12 cellular contexts compared by ENCODE assay signal in genomic region chr5:80884851-80885697, GRCh38.
A peak's percentile ranks its signal among the peaks of the same experiment; 100 is the strongest.
DNase-seq lines count a peak whose midpoint lies in the region; ATAC-seq, FAIRE-seq and TF ChIP-seq lines count a peak whose summit lies in the region.
"Had no signal": no experiment of that assay in that cellular context is flagged by ENCODE, and none has a peak within 500 bp of the region (broad histone marks: within the 10 kb centered on the region; RNA-seq: fewer than 3 reads in every experiment).

No MANE protein-coding gene starts in this region.

- H3F3A ChIP-seq in GM23248 (ENCODE audit: insufficient read depth) = no peaks in the 10 kb centered on the region

- peaks cover 30% of the 10 kb centered on the region for H3K36me3 Mint-ChIP-seq in CD4-positive, alpha-beta T cell (ENCODE audit: low read depth)
- peaks cover 11% of the 10 kb centered on the region for H3K36me3 Mint-ChIP-seq in T-helper 2 cell treated with Interferon-gamma antibody and Interleukin-4, amounts not matched to agents 5 μg/mL and 100 μg/mL, for 36 hours (ENCODE audit: low read depth)

- TF ChIP-seq CTCF in CD4-positive, alpha-beta T cell (IDR thresholded peaks at IDR 0.05) = no peak
- TF ChIP-seq CTCF in keratinocyte (optimal IDR thresholded peaks at IDR 0.05 in 1 of 3, IDR thresholded peaks at IDR 0.05 in 1 of 3, conservative IDR thresholded peaks at IDR 0.05 in 1 of 3; ENCODE audit: extremely low read depth in 1 of 3, insufficient read depth in 2 of 3, low read length in 3 of 3) = no peak

- no peak for ATAC-seq in CD4-positive, alpha-beta T cell (ENCODE audit: poor library complexity)
- ATAC-seq in HG03135 (IDR thresholded peaks at IDR 0.05; ENCODE audit: unreplicated experiment) (no peak), HG03025 (IDR thresholded peaks at IDR 0.05; ENCODE audit: low FRiP score, unreplicated experiment) (no peak), HG03432 (IDR thresholded peaks at IDR 0.05; ENCODE audit: unreplicated experiment) (no peak)
- ATAC-seq: left ventricle myocardium superior had no signal

- no peaks in the 10 kb centered on the region for H3K27me3 Mint-ChIP-seq in CD4-positive, alpha-beta T cell
- no peaks in the 10 kb centered on the region for H3K27me3 Mint-ChIP-seq in T-helper 2 cell treated with Interferon-gamma antibody and Interleukin-4, amounts not matched to agents 5 μg/mL and 100 μg/mL, for 36 hours (ENCODE audit: low read depth)

- peak overlapping the region; percentile 10 for H3K27ac Mint-ChIP-seq in CD4-positive, alpha-beta T cell
- peak overlapping the region; percentile 10 for H3K27ac Mint-ChIP-seq in T-helper 2 cell treated with Interferon-gamma antibody and Interleukin-4, amounts not matched to agents 5 μg/mL and 100 μg/mL, for 36 hours

- H3K4me3 Mint-ChIP-seq in CD4-positive, alpha-beta T cell = no peak overlapping the region
- no peak overlapping the region for H3K4me3 Mint-ChIP-seq in T-helper 2 cell treated with Interferon-gamma antibody and Interleukin-4, amounts not matched to agents 5 μg/mL and 100 μg/mL, for 36 hours

- no peak overlapping the region for H3K9ac ChIP-seq in GM23248
- no peak overlapping the region for H3K9ac ChIP-seq in keratinocyte (ENCODE audit: control insufficient read depth, extremely low read depth, insufficient read depth, low read length)

- H3K36me3 ChIP-seq in GM23248 (ENCODE audit: low read depth) = no peaks in the 10 kb centered on the region
- H3K36me3 ChIP-seq in keratinocyte (ENCODE audit: control insufficient read depth in 2 of 2, extremely low read depth in 1 of 2, insufficient read depth in 2 of 2, low read length in 2 of 2) = no peaks in the 10 kb centered on the region

- H3K4me3 ChIP-seq in GM23248 = no peak overlapping the region
- no peak overlapping the region for H3K4me3 ChIP-seq in keratinocyte (ENCODE audit: control insufficient read depth in 2 of 3, extremely low read depth in 1 of 3, insufficient read depth in 2 of 3, low read depth in 1 of 3, low read length in 3 of 3)
- H3K4me3 ChIP-seq: PC-9 had no signal

- H3K9me3 ChIP-seq in CD4-positive, alpha-beta T cell (ENCODE audit: control insufficient read depth, low read length) = no peaks in the 10 kb centered on the region
- no peaks in the 10 kb centered on the region for H3K9me3 ChIP-seq in GM23248 (ENCODE audit: low read depth)
- no peaks in the 10 kb centered on the region for H3K9me3 ChIP-seq in keratinocyte (ENCODE audit: control insufficient read depth, low read depth, low read length)

- DNase-seq in CD4-positive, alpha-beta T cell = no peak
- DNase-seq in GM23248 = peak; percentile 9
- DNase-seq in T-helper 2 cell treated with Interferon-gamma antibody and Interleukin-4, amounts not matched to agents 5 μg/mL and 100 μg/mL, for 36 hours (ENCODE audit: low spot score) = no peak
- DNase-seq in keratinocyte (ENCODE audit: low read depth, low spot score) = no peak
- DNase-seq in H4 (ENCODE audit: low spot score) = no peak
- DNase-seq: effector memory CD4-positive, alpha-beta T cell; left ventricle myocardium superior; PC-9 had no signal

- no peaks in the 10 kb centered on the region for H3K9me2 ChIP-seq in GM23248 (ENCODE audit: insufficient read depth)

- WGBS in GM23248 (ENCODE audit: low coverage in 1 of 2, low lambda C conversion rate in 2 of 2, missing lambda C conversion rate in 2 of 2), 2 experiments = 95 to 96% methylated on average over 1 of the region's 1 CpG

- H3K79me2 ChIP-seq in GM23248 (ENCODE audit: insufficient read depth) = no peaks in the 10 kb centered on the region
- H3K79me2 ChIP-seq in keratinocyte (ENCODE audit: control insufficient read depth, insufficient read depth, low read length) = no peaks in the 10 kb centered on the region

- dilution Hi-C loops in keratinocyte (cut with MboI; ENCODE audit: extremely low pct_ligation_motif_present, low sequenced_read_pairs) = no loop called here

- FAIRE-seq in keratinocyte (lab: Jason Lieb, UNC) = peak; percentile 64

- peaks cover 14% of the 10 kb centered on the region for H3K4me1 Mint-ChIP-seq in CD4-positive, alpha-beta T cell (ENCODE audit: low read depth)
- peaks cover 13% of the 10 kb centered on the region for H3K4me1 Mint-ChIP-seq in T-helper 2 cell treated with Interferon-gamma antibody and Interleukin-4, amounts not matched to agents 5 μg/mL and 100 μg/mL, for 36 hours (ENCODE audit: low read depth)

- H2AFZ ChIP-seq in GM23248 (no peak overlapping the region), keratinocyte (ENCODE audit: control insufficient read depth, low read length) (no peak overlapping the region)
- H2AFZ ChIP-seq: PC-9 had no signal

- POLR2A ChIA-PET in CD4-positive, alpha-beta T cell (lab: Charles Lee) = no interaction called here

- intact Hi-C loops in CD4-positive, alpha-beta T cell (cut with DNase I, micrococcal nuclease) = no loop called here

- CTCF ChIA-PET in CD4-positive, alpha-beta T cell (lab: Charles Lee) = no interaction called here

- H4K20me1 ChIP-seq in GM23248 (ENCODE audit: insufficient read depth) (no peaks in the 10 kb centered on the region), keratinocyte (ENCODE audit: control insufficient read depth, extremely low read depth, insufficient read depth, low read length) (no peaks in the 10 kb centered on the region)

- in situ Hi-C loops in GM23248 (cut with MboI) = no loop called here

- H3K4me1 ChIP-seq in GM23248 (ENCODE audit: insufficient read depth) = no peaks in the 10 kb centered on the region
- peaks cover 5% of the 10 kb centered on the region for H3K4me1 ChIP-seq in keratinocyte (ENCODE audit: control insufficient read depth, extremely low read depth, insufficient read depth, low read length)

- no peak overlapping the region for H3K4me2 ChIP-seq in GM23248 (ENCODE audit: unreplicated experiment)
- H3K4me2 ChIP-seq in keratinocyte (ENCODE audit: control insufficient read depth, extremely low read depth, insufficient read depth, low read depth, low read length) = no peak overlapping the region
- H3K4me2 ChIP-seq: PC-9 had no signal

- H3K27ac ChIP-seq in CD4-positive, alpha-beta T cell (ENCODE audit: low read depth, low read length) = no peak overlapping the region
- H3K27ac ChIP-seq in GM23248 (no peak overlapping the region), keratinocyte (ENCODE audit: control insufficient read depth, insufficient read depth, low read length) (no peak overlapping the region)
- H3K27ac ChIP-seq: C4-2B, PC-9 had no signal

- H3K9me1 ChIP-seq in keratinocyte (ENCODE audit: control insufficient read depth, extremely low read depth, insufficient read depth, low read length) = no peaks in the 10 kb centered on the region

- peaks cover 4% of the 10 kb centered on the region for H3K9me3 Mint-ChIP-seq in CD4-positive, alpha-beta T cell
- no peaks in the 10 kb centered on the region for H3K9me3 Mint-ChIP-seq in T-helper 2 cell treated with Interferon-gamma antibody and Interleukin-4, amounts not matched to agents 5 μg/mL and 100 μg/mL, for 36 hours

- H3K27me3 ChIP-seq in CD4-positive, alpha-beta T cell (ENCODE audit: control insufficient read depth, insufficient read depth, low read length) = no peaks in the 10 kb centered on the region
- no peaks in the 10 kb centered on the region for H3K27me3 ChIP-seq in GM23248 (replicated peaks; ENCODE audit: insufficient read depth)
- no peaks in the 10 kb centered on the region for H3K27me3 ChIP-seq in keratinocyte (ENCODE audit: control insufficient read depth, extremely low read depth, insufficient read depth, low read length)
